ENCODE assay signal across 20 cellular contexts in the genomic region with DNA sequence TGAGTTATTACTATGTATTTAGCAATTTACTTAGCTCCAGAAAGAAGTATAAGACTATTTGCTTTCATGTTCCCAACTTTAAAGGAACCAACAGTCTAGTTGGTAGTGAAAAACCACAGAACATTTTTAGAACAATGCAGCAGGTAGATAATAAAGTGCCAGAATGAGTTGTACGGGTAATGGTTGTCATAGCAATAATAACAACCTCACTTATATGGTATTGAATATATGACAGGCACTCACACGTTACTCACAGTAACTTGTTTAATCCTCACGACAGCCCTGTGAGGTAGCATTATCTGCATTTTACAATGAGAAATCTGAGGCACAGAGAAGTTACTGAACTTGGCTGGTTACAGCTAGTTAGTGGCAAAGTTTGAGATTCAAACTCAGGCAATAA. TPM values are rescaled to one million over a fixed set of nuclear protein-coding genes. Genes with fewer than 3 reads are reported as not detected.
DNase-seq lines count a peak whose midpoint lies in the region; ATAC-seq, FAIRE-seq and TF ChIP-seq lines count a peak whose summit lies in the region.
"Had no signal": no experiment of that assay in that cellular context is flagged by ENCODE, and none has a peak within 500 bp of the region (broad histone marks: within the 10 kb centered on the region; RNA-seq: fewer than 3 reads in every experiment).

No MANE protein-coding gene starts in this region.

- no peak overlapping the region for H3K4me3 ChIP-seq in endodermal cell (ENCODE audit: low read length)
- no peak overlapping the region for H3K4me3 ChIP-seq in pancreas

- peaks cover 8% of the 10 kb centered on the region for H3K4me1 Mint-ChIP-seq in stimulated activated naive CD8-positive, alpha-beta T cell treated with anti-CD3 and anti-CD28 coated beads, Interleukin-15, Interleukin-2, amounts not matched to agents 100 ng/mL and 50 ng/mL, for 24 hours (ENCODE audit: low read depth)
- H3K4me1 Mint-ChIP-seq in endodermal cell = no peaks in the 10 kb centered on the region
- H3K4me1 Mint-ChIP-seq: B cell had no signal

- H3K27ac ChIP-seq in endodermal cell (ENCODE audit: low read depth, low read length) (no peak overlapping the region), pancreas (no peak overlapping the region)
- H3K27ac ChIP-seq: KMS-11 had no signal

- no peaks in the 10 kb centered on the region for H3K4me1 ChIP-seq in endodermal cell (ENCODE audit: control insufficient read depth, insufficient read depth, low read length)
- no peaks in the 10 kb centered on the region for H3K4me1 ChIP-seq in pancreas

- FAIRE-seq in pancreas (lab: Jason Lieb, UNC) = no peak
- FAIRE-seq: GM12891, GM19239, H54, HepG2 had no signal

- H3K27me3 Mint-ChIP-seq in stimulated activated naive CD8-positive, alpha-beta T cell treated with anti-CD3 and anti-CD28 coated beads, Interleukin-15, Interleukin-2, amounts not matched to agents 100 ng/mL and 50 ng/mL, for 24 hours = no peaks in the 10 kb centered on the region
- H3K27me3 Mint-ChIP-seq in endodermal cell (ENCODE audit: insufficient read depth) = no peaks in the 10 kb centered on the region
- H3K27me3 Mint-ChIP-seq: B cell had no signal

- peaks cover 92% of the 10 kb centered on the region for H3K36me3 ChIP-seq in endodermal cell (ENCODE audit: control insufficient read depth, insufficient read depth, low read length)
- peaks cover 5 to 67% (median 27%) of the 10 kb centered on the region in 3 donors for H3K36me3 ChIP-seq in pancreas

- 95 to 100% methylated on average over 2 of the region's 3 CpGs for WGBS in endodermal cell (ENCODE audit: insufficient coverage in 1 of 2, insufficient read length in 1 of 2), 2 experiments
- 91 to 94% methylated on average over 3 of the region's 3 CpGs for WGBS in pancreas, 2 donors

- no peak overlapping the region for H3K4me3 Mint-ChIP-seq in stimulated activated naive CD8-positive, alpha-beta T cell treated with anti-CD3 and anti-CD28 coated beads, Interleukin-15, Interleukin-2, amounts not matched to agents 100 ng/mL and 50 ng/mL, for 24 hours
- H3K4me3 Mint-ChIP-seq in endodermal cell = no peak overlapping the region
- H3K4me3 Mint-ChIP-seq: B cell had no signal

- no peak for TF ChIP-seq CTCF in endodermal cell (conservative IDR thresholded peaks at IDR 0.05)
- TF ChIP-seq CTCF in pancreas (IDR thresholded peaks at IDR 0.05) = no peak

- intact Hi-C loops in pancreas (cut with DNase I) = no loop called here

- peak overlapping the region; percentile 17 for H3K27ac Mint-ChIP-seq in stimulated activated naive CD8-positive, alpha-beta T cell treated with anti-CD3 and anti-CD28 coated beads, Interleukin-15, Interleukin-2, amounts not matched to agents 100 ng/mL and 50 ng/mL, for 24 hours
- peak overlapping the region; percentile 28 for H3K27ac Mint-ChIP-seq in endodermal cell
- H3K27ac Mint-ChIP-seq: B cell had no signal

- H3K27me3 ChIP-seq in endodermal cell (ENCODE audit: control insufficient read depth, insufficient read depth, low read length, poor library complexity, severe bottlenecking) (no peaks in the 10 kb centered on the region), pancreas (no peaks in the 10 kb centered on the region)

- no peak for DNase-seq in activated CD4-positive, CD25-positive, alpha-beta regulatory T cell (lab: John Stamatoyannopoulos, UW)
- no peak for DNase-seq in stimulated activated naive CD8-positive, alpha-beta T cell treated with anti-CD3 and anti-CD28 coated beads, Interleukin-15, Interleukin-2, amounts not matched to agents 100 U/mL and 50 U/mL, for 24 hours
- DNase-seq in endodermal cell (no peak), pancreas (no peak), GOT3 (lab: John Stamatoyannopoulos, UW) (no peak)
- no peak for DNase-seq in stimulated activated CD4-positive, alpha-beta T cell treated with anti-CD3 and anti-CD28 coated beads, Interleukin-15, amount 100 ng/mL, for 24 hours
- DNase-seq: 8988T, Calu3, DMS53, MV-4-11, NCI-H1694 treated with DMSO at 0.1 percent for 48 hours had no signal

- peaks cover 87% of the 10 kb centered on the region for H3K36me3 Mint-ChIP-seq in stimulated activated naive CD8-positive, alpha-beta T cell treated with anti-CD3 and anti-CD28 coated beads, Interleukin-15, Interleukin-2, amounts not matched to agents 100 ng/mL and 50 ng/mL, for 24 hours (ENCODE audit: low read depth)
- H3K36me3 Mint-ChIP-seq in endodermal cell (ENCODE audit: low read depth) = peaks cover 92% of the 10 kb centered on the region

- H3K9me3 Mint-ChIP-seq in stimulated activated naive CD8-positive, alpha-beta T cell treated with anti-CD3 and anti-CD28 coated beads, Interleukin-15, Interleukin-2, amounts not matched to agents 100 ng/mL and 50 ng/mL, for 24 hours = no peaks in the 10 kb centered on the region
- H3K9me3 Mint-ChIP-seq in endodermal cell = no peaks in the 10 kb centered on the region

- no peak overlapping the region for H3K9ac ChIP-seq in endodermal cell (ENCODE audit: extremely low read depth, low read length, poor library complexity, severe bottlenecking)
- H3K9ac ChIP-seq: KMS-11 had no signal

- peak; percentile 76 to 92 for ATAC-seq in activated CD4-positive, CD25-positive, alpha-beta regulatory T cell treated with anti-CD3 and anti-CD28 coated beads, Interleukin-2, amount 50 U/mL, for 24 hours
- ATAC-seq in stimulated activated naive CD8-positive, alpha-beta T cell treated with anti-CD3 and anti-CD28 coated beads, Interleukin-15, Interleukin-2, amounts not matched to agents 100 U/mL and 50 U/mL, for 24 hours = no peak
- no peak for ATAC-seq in pancreas
- ATAC-seq: HepG2, Panc1 had no signal

- H3K9me3 ChIP-seq in endodermal cell (ENCODE audit: control insufficient read depth, low read length) (no peaks in the 10 kb centered on the region), pancreas (no peaks in the 10 kb centered on the region)

RNA-seq across cellular contexts. Expression of a gene that starts 10.6 kb away (rescaled TPM):
- total RNA-seq in endodermal cell (1,000 to 10,000 TPM; 2,848 to 5,273 TPM), pancreas (100 to 1,000 TPM; 149 to 657 (median 339) TPM)
- 3,905 TPM for polyA plus RNA-seq in endodermal cell (2013, experiment 1 of 2)
- 3,777 TPM for polyA plus RNA-seq in endodermal cell (2013, experiment 2 of 2)
- 100 to 1,000 TPM; 425 to 627 TPM for polyA plus RNA-seq in pancreas

RNA-seq across cellular contexts. Expression of a gene that starts 29.8 kb away (rescaled TPM):
- 100 to 1,000 TPM in 1 of 2 donors, 10 to 100 TPM in 1; 90.3 to 150 TPM for total RNA-seq in endodermal cell
- 118 TPM for polyA plus RNA-seq in endodermal cell (2013, experiment 1 of 2)
- polyA plus RNA-seq in endodermal cell (2013, experiment 2 of 2) = 118 TPM
- 10 to 100 TPM in 3 of 6 donors, 1 to 10 TPM in 3; 7.6 to 16.2 (median 10.0) TPM for total RNA-seq in pancreas
- polyA plus RNA-seq in pancreas = 1 to 10 TPM; 5.6 to 6.5 TPM

RNA-seq across cellular contexts. Expression of a gene that starts 30.6 kb away (rescaled TPM):
- 100 to 1,000 TPM; 196 to 450 TPM for total RNA-seq in endodermal cell
- 216 TPM for polyA plus RNA-seq in endodermal cell (2013, experiment 1 of 2)
- polyA plus RNA-seq in endodermal cell (2013, experiment 2 of 2) = 234 TPM
- total RNA-seq in pancreas = 10 to 100 TPM; 66.3 to 79.7 (median 69.9) TPM
- polyA plus RNA-seq in pancreas = 10 to 100 TPM; 30.6 to 64.7 TPM

RNA-seq across cellular contexts. Expression of a gene that starts 32.1 kb away (rescaled TPM):
- total RNA-seq in endodermal cell (10 to 100 TPM; 10.9 to 30.7 TPM), pancreas (10 to 100 TPM in 1 of 6 donors, 1 to 10 TPM in 5; 4.0 to 10.2 (median 4.9) TPM)
- 16.6 TPM for polyA plus RNA-seq in endodermal cell (2013, experiment 1 of 2)
- polyA plus RNA-seq in endodermal cell (2013, experiment 2 of 2) = 14.0 TPM
- polyA plus RNA-seq in pancreas = 10 to 100 TPM; 22.1 to 36.5 TPM

RNA-seq across cellular contexts. Expression of a gene that starts 44.4 kb away (rescaled TPM):
- total RNA-seq in endodermal cell = 100 to 1,000 TPM in 1 of 2 donors, 10 to 100 TPM in 1; 51.6 to 135 TPM
- polyA plus RNA-seq in endodermal cell (2013, experiment 1 of 2) = 43.2 TPM
- polyA plus RNA-seq in endodermal cell (2013, experiment 2 of 2) = 38.9 TPM
- 10 to 100 TPM in 4 of 6 donors, 1 to 10 TPM in 2; 9.1 to 17.7 (median 15.1) TPM for total RNA-seq in pancreas
- 10 to 100 TPM; 32.2 to 41.3 TPM for polyA plus RNA-seq in pancreas

Comparison
In these comparisons a context has a peak if more than half of its experiments do, and no peak if none do; other contexts are left out.
1. ATAC-seq: peak in activated CD4-positive, CD25-positive, alpha-beta regulatory T cell treated with anti-CD3 and anti-CD28 coated beads, Interleukin-2, amount 50 U/mL, for 24 hours (2 of 2); none in stimulated activated naive CD8-positive, alpha-beta T cell treated with anti-CD3 and anti-CD28 coated beads, Interleukin-15, Interleukin-2, amounts not matched to agents 100 U/mL and 50 U/mL, for 24 hours (single experiment) and pancreas (0 of 4).
2. RNA of a gene that starts 10.6 kb away (total RNA-seq): 2,848 to 5,273 TPM in endodermal cell; 149 to 657 TPM in pancreas; every median in the first group is over 4 times any median in the second.
3. RNA of a gene that starts 29.8 kb away (total RNA-seq): 90.3 to 150 TPM in endodermal cell; 7.6 to 16.2 TPM in pancreas; every median in the first group is over 4 times any median in the second.